In the genomic region with DNA sequence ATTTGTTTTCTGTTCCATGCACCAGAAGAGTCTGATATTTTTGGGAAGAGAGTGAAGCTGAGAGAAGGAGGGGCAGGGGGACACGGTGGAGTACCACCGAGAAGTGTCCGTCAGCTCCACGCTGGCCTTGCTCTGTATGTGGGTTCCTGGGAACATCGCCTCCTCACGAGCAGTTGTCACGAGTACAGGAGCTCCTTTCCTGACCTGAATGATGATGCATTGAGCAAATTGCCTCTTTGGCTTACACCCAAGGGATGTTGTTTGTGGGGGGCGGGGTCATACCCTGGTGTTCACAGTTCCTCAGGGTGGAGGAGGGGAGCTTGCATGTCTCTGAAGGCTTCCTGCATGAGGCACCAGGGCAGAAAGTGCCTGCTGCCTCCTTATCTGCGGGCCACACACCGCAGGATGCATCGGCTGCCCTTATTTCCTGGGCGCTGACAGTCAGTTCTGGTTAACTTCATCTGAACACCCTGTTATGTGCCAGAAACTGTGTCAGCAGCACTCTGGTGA, we compare ENCODE assay signal across 8 cellular contexts. TPM values are rescaled to one million over a fixed set of nuclear protein-coding genes. Genes with fewer than 3 reads are reported as not detected.
A peak's percentile ranks its signal among the peaks of the same experiment; 100 is the strongest.
DNase-seq lines count a peak whose midpoint lies in the region; ATAC-seq and TF ChIP-seq lines count a peak whose summit lies in the region.

No MANE protein-coding gene starts in this region.

- WGBS in spleen, 5 donors = 16 to 37% (median 22%) methylated on average over 12 of the region's 12 CpGs

- H3K27ac ChIP-seq in effector memory CD4-positive, alpha-beta T cell (ENCODE audit: insufficient read depth, low read length, poor library complexity, severe bottlenecking) = peak overlapping the region; percentile 50
- peak overlapping the region in 6 of 8 donors; percentile 28 to 70 (median 55) for H3K27ac ChIP-seq in spleen

- H3K9me3 ChIP-seq in effector memory CD4-positive, alpha-beta T cell (ENCODE audit: control insufficient read depth, low read length) = no peaks in the 10 kb centered on the region
- H3K9me3 ChIP-seq in spleen = no peaks in the 10 kb centered on the region

- H3K27me3 ChIP-seq in effector memory CD4-positive, alpha-beta T cell (replicated peaks; ENCODE audit: control insufficient read depth, insufficient read depth, low read length, poor library complexity, severe bottlenecking) = no peaks in the 10 kb centered on the region
- H3K27me3 ChIP-seq in spleen (replicated peaks in 1 of 7) = no peaks in the 10 kb centered on the region

- no peaks in the 10 kb centered on the region for H3K36me3 ChIP-seq in effector memory CD4-positive, alpha-beta T cell (ENCODE audit: control insufficient read depth, insufficient read depth, low read length)
- no peaks in the 10 kb centered on the region for H3K36me3 ChIP-seq in spleen

- DNase-seq in CD1c-positive myeloid dendritic cell (ENCODE audit: extremely low spot score) (peak; percentile 51), spleen (peak; percentile 83), amniotic stem cell (lab: John Stamatoyannopoulos, UW) (no peak), NCI-H1048 (lab: John Stamatoyannopoulos, UW) (no peak)
- peak; percentile 97 for DNase-seq in Jurkat, Clone E6-1 (ENCODE audit: low read depth, low spot score)
- DNase-seq in activated CD4-positive, alpha-beta T cell treated with anti-CD3 and anti-CD28 coated beads, Interleukin-2, amount 10 ng/mL, durations not matched to agents 24 days and 14 days = peak; percentile 93
- DNase-seq in effector memory CD4-positive, alpha-beta T cell = peak; percentile 57 to 64 (median 58)

- peaks cover 7% of the 10 kb centered on the region for H3K36me3 Mint-ChIP-seq in activated CD4-positive, alpha-beta T cell treated with anti-CD3 and anti-CD28 coated beads, Interleukin-2, amount 10 ng/mL, durations not matched to agents 24 days and 14 days (ENCODE audit: low read depth)

- no peak overlapping the region for H3K27ac Mint-ChIP-seq in activated CD4-positive, alpha-beta T cell treated with anti-CD3 and anti-CD28 coated beads, Interleukin-2, amount 10 ng/mL, durations not matched to agents 24 days and 14 days

- peaks cover 18% of the 10 kb centered on the region for H3K4me1 ChIP-seq in effector memory CD4-positive, alpha-beta T cell (ENCODE audit: control insufficient read depth, insufficient read depth, low read length, poor library complexity, severe bottlenecking)
- H3K4me1 ChIP-seq in spleen = peaks cover 0 to 35% (median 13%) of the 10 kb centered on the region in 6 donors

- H3K4me1 Mint-ChIP-seq in activated CD4-positive, alpha-beta T cell treated with anti-CD3 and anti-CD28 coated beads, Interleukin-2, amount 10 ng/mL, durations not matched to agents 24 days and 14 days = peaks cover 33% of the 10 kb centered on the region

- no peak for ATAC-seq in HG03280 (IDR thresholded peaks at IDR 0.05; ENCODE audit: unreplicated experiment)

- no peak overlapping the region for H3K4me3 Mint-ChIP-seq in activated CD4-positive, alpha-beta T cell treated with anti-CD3 and anti-CD28 coated beads, Interleukin-2, amount 10 ng/mL, durations not matched to agents 24 days and 14 days

- no peak for TF ChIP-seq CTCF in spleen (IDR thresholded peaks at IDR 0.05 in 8 of 11, conservative IDR thresholded peaks at IDR 0.05 in 3 of 11)

- peak overlapping the region; percentile 1 for H3K4me3 ChIP-seq in Jurkat, Clone E6-1 (ENCODE audit: low read length)
- no peak overlapping the region for H3K4me3 ChIP-seq in effector memory CD4-positive, alpha-beta T cell (ENCODE audit: insufficient read depth, low read depth, low read length, poor library complexity, severe bottlenecking)
- H3K4me3 ChIP-seq in spleen = no peak overlapping the region

- no peaks in the 10 kb centered on the region for H3K27me3 Mint-ChIP-seq in activated CD4-positive, alpha-beta T cell treated with anti-CD3 and anti-CD28 coated beads, Interleukin-2, amount 10 ng/mL, durations not matched to agents 24 days and 14 days

- intact Hi-C loops in activated CD4-positive, alpha-beta T cell treated with anti-CD3 and anti-CD28 coated beads, Interleukin-2, amount 10 ng/mL, durations not matched to agents 24 days and 14 days (cut with micrococcal nuclease) = no loop called here
- intact Hi-C loops in spleen (cut with DNase I; ENCODE audit: low total_unique reads) = no loop called here

- TF ChIP-seq POLR2A in spleen (IDR thresholded peaks at IDR 0.05) = no peak

- H3K9me3 Mint-ChIP-seq in activated CD4-positive, alpha-beta T cell treated with anti-CD3 and anti-CD28 coated beads, Interleukin-2, amount 10 ng/mL, durations not matched to agents 24 days and 14 days = peaks cover 15% of the 10 kb centered on the region

RNA-seq across cellular contexts. Expression of a gene that starts 36.2 kb away (rescaled TPM):
- polyA plus RNA-seq in Jurkat, Clone E6-1 (2012; ENCODE audit: insufficient read depth, insufficient read length) = 8.3 TPM
- total RNA-seq in activated CD4-positive, alpha-beta T cell treated with anti-CD3 and anti-CD28 coated beads, Interleukin-2, amount 10 ng/mL, durations not matched to agents 24 days and 14 days = 2.2 and 3.1 TPM in 2 replicates
- total RNA-seq in spleen = 1 to 10 TPM; 5.5 to 9.2 (median 7.5) TPM
- polyA plus RNA-seq in spleen = 1 to 10 TPM; 6.6 to 9.6 (median 6.8) TPM

Comparison
In these comparisons a context has a peak if more than half of its experiments do, and no peak if none do; other contexts are left out.
1. DNase-seq: peak in CD1c-positive myeloid dendritic cell (single experiment), Jurkat, Clone E6-1 (single experiment), activated CD4-positive, alpha-beta T cell treated with anti-CD3 and anti-CD28 coated beads, Interleukin-2, amount 10 ng/mL, durations not matched to agents 24 days and 14 days (single experiment), effector memory CD4-positive, alpha-beta T cell (3 of 3) and spleen (single experiment); none in amniotic stem cell (single experiment) and NCI-H1048 (single experiment).